Comparison of ENCODE assay signal across 14 cellular contexts in genomic region chr11:30392221-30392784, GRCh38.
A peak's percentile ranks its signal among the peaks of the same experiment; 100 is the strongest.
DNase-seq lines count a peak whose midpoint lies in the region; ATAC-seq and TF ChIP-seq lines count a peak whose summit lies in the region.
"Had no signal": no experiment of that assay in that cellular context is flagged by ENCODE, and none has a peak within 500 bp of the region (broad histone marks: within the 10 kb centered on the region; RNA-seq: fewer than 3 reads in every experiment).

No MANE protein-coding gene starts in this region.

- CTCF ChIA-PET in CD4-positive, alpha-beta memory T cell (lab: Charles Lee; ENCODE audit: partially characterized antibody), result no interaction called here

- peaks cover 58% of the 10 kb centered on the region for H3K4me1 ChIP-seq in SJCRH30
- H3K4me1 ChIP-seq in heart right ventricle, result peaks cover 5 to 25% (median 16%) of the 10 kb centered on the region in 9 donors
- H3K4me1 ChIP-seq in prostate gland (replicated peaks), result no peaks in the 10 kb centered on the region
- H3K4me1 ChIP-seq in CD4-positive, alpha-beta memory T cell (ENCODE audit: insufficient read depth, low read length), result no peaks in the 10 kb centered on the region

- 9 to 12% methylated on average over 5 of the region's 5 CpGs for WGBS in heart right ventricle, 2 donors
- 13% methylated on average over 5 of the region's 5 CpGs for WGBS in prostate gland

- ATAC-seq in heart right ventricle, result peak; percentile 39 to 86 (median 77)

- intact Hi-C loops in heart right ventricle (cut with DNase I), result loop anchor here in 1 of 10 donors (5.0 kb wide), 1 partner anchor 195 kb away; the partner anchor contains the start of gene MPPED2
- intact Hi-C loops in prostate gland (cut with DNase I), result no loop called here
- intact Hi-C loops in CD4-positive, alpha-beta memory T cell (cut with micrococcal nuclease), result no loop called here

- H3K36me3 ChIP-seq in SJCRH30 (no peaks in the 10 kb centered on the region), heart right ventricle (no peaks in the 10 kb centered on the region), prostate gland (no peaks in the 10 kb centered on the region)
- no peaks in the 10 kb centered on the region for H3K36me3 ChIP-seq in CD4-positive, alpha-beta memory T cell (ENCODE audit: insufficient read depth, low read length)

- TF ChIP-seq POLR2A in prostate gland (IDR thresholded peaks at IDR 0.05), result no peak

- no peak overlapping the region for H3K4me3 Mint-ChIP-seq in CD4-positive, alpha-beta memory T cell
- H3K4me3 Mint-ChIP-seq: memory B cell had no signal

- H3K27ac Mint-ChIP-seq in CD4-positive, alpha-beta memory T cell, result no peak overlapping the region
- H3K27ac Mint-ChIP-seq: memory B cell had no signal

- DNase-seq in H4 (ENCODE audit: low spot score) (peak; percentile 41), SJCRH30 (peak; percentile 63 to 86), heart right ventricle (peak in 1 of 2 donors; percentile 47), prostate gland (ENCODE audit: low spot score) (no peak), NCI-H1694 treated with DMSO at 0.1 percent for 48 hours (lab: John Stamatoyannopoulos, UW) (no peak), DMS153 (lab: John Stamatoyannopoulos, UW) (no peak)
- DNase-seq in CD4-positive, alpha-beta memory T cell, result no peak
- DNase-seq in NK-92 treated with Interleukin-12 subunit alpha and Interleukin-12 subunit beta, amount 100 ng/mL, for 24 hours (lab: John Stamatoyannopoulos, UW), result no peak
- DNase-seq: activated gamma-delta T cell; DND-41; NCI-H1105; occipital lobe; stimulated activated CD4-positive, alpha-beta T cell treated with anti-CD3 and anti-CD28 coated beads, Interleukin-1b, Interleukin-23, amount 100 ng/mL, for 48 hours had no signal

- H3K4me1 Mint-ChIP-seq in CD4-positive, alpha-beta memory T cell, result no peaks in the 10 kb centered on the region
- H3K4me1 Mint-ChIP-seq: memory B cell had no signal

- H3K4me3 ChIP-seq in SJCRH30 (peak overlapping the region; percentile 31), heart right ventricle (peak overlapping the region in 2 of 10 donors; percentile 5 to 29), prostate gland (no peak overlapping the region)
- H3K4me3 ChIP-seq in CD4-positive, alpha-beta memory T cell (ENCODE audit: low read length in 2 of 2), result no peak overlapping the region

- TF ChIP-seq CTCF in heart right ventricle (IDR thresholded peaks at IDR 0.05) (no peak), prostate gland (IDR thresholded peaks at IDR 0.05) (no peak)

- H3K36me3 Mint-ChIP-seq in CD4-positive, alpha-beta memory T cell, result no peaks in the 10 kb centered on the region
- H3K36me3 Mint-ChIP-seq: memory B cell had no signal

- peaks cover 0 to 3% of the 10 kb centered on the region in 2 donors for H3K27me3 Mint-ChIP-seq in CD4-positive, alpha-beta memory T cell
- H3K27me3 Mint-ChIP-seq: memory B cell had no signal

- POLR2A ChIA-PET in CD4-positive, alpha-beta memory T cell (lab: Charles Lee; ENCODE audit: partially characterized antibody), result no interaction called here

- H3K9me3 ChIP-seq in SJCRH30 (replicated peaks) (no peaks in the 10 kb centered on the region; the same call in 1 of the 2 replicates), heart right ventricle (peaks cover 0 to 8% (median 0%) of the 10 kb centered on the region in 11 donors), prostate gland (no peaks in the 10 kb centered on the region)
- no peaks in the 10 kb centered on the region for H3K9me3 ChIP-seq in CD4-positive, alpha-beta memory T cell (ENCODE audit: control insufficient read depth in 1 of 2, low read length in 2 of 2)

- H3K27ac ChIP-seq in SJCRH30 (peak overlapping the region; percentile 44), heart right ventricle (peak overlapping the region in 5 of 10 donors; percentile 1 to 13 (median 3)), prostate gland (peak overlapping the region; percentile 1 to 6)
- H3K27ac ChIP-seq in CD4-positive, alpha-beta memory T cell (ENCODE audit: low read depth, low read length), result no peak overlapping the region

- H3K27me3 ChIP-seq in SJCRH30 (no peaks in the 10 kb centered on the region), heart right ventricle (no peaks in the 10 kb centered on the region), prostate gland (replicated peaks; ENCODE audit: insufficient read depth) (no peaks in the 10 kb centered on the region)
- H3K27me3 ChIP-seq in CD4-positive, alpha-beta memory T cell (ENCODE audit: insufficient read depth, low read length), result no peaks in the 10 kb centered on the region

- peaks cover 0 to 2% (median 0%) of the 10 kb centered on the region in 8 donors for H3K9me3 Mint-ChIP-seq in CD4-positive, alpha-beta memory T cell
- H3K9me3 Mint-ChIP-seq: memory B cell had no signal

Comparison
In these comparisons a context has a peak if more than half of its experiments do, and no peak if none do; other contexts are left out.
1. DNase-seq: peak in H4 (single experiment) and SJCRH30 (2 of 2); none in prostate gland (single experiment), CD4-positive, alpha-beta memory T cell (0 of 5), NK-92 treated with Interleukin-12 subunit alpha and Interleukin-12 subunit beta, amount 100 ng/mL, for 24 hours (single experiment), NCI-H1694 treated with DMSO at 0.1 percent for 48 hours (single experiment) and DMS153 (single experiment).